Comparison of ENCODE assay signal across 10 cellular contexts in the genomic region with DNA sequence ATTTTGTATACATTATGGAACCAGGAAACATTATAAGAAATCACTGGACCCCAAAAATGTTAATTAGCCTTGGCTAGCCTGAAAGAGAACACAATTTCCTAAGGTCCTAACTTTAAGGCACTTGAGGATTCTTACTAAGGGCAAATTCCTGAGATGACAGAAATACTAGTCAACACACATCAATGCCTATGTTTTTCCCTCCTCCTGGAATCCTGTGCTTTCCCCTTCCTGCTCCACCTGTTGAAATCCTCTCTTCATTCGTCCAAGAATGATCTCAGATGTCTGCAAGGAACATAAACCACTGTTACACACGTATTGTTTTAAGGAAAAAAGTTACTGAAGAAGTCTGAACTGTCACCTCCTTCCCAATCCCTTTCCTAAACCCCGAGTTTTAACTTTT. TPM values are rescaled to one million over a fixed set of nuclear protein-coding genes. Genes with fewer than 3 reads are reported as not detected.
DNase-seq lines count a peak whose midpoint lies in the region; ATAC-seq, FAIRE-seq and TF ChIP-seq lines count a peak whose summit lies in the region.
"Had no signal": no experiment of that assay in that cellular context is flagged by ENCODE, and none has a peak within 500 bp of the region (broad histone marks: within the 10 kb centered on the region; RNA-seq: fewer than 3 reads in every experiment).

No MANE protein-coding gene starts in this region.

- H3K36me3 Mint-ChIP-seq in WTC11: peaks cover 13% of the 10 kb centered on the region

- TF ChIP-seq EP300 in A549 (IDR thresholded peaks at IDR 0.05) (no peak), sigmoid colon (IDR thresholded peaks at IDR 0.05) (no peak)

- no peak for TF ChIP-seq RAD21 in A549 (conservative IDR thresholded peaks at IDR 0.05 in 1 of 2, IDR thresholded peaks at IDR 0.05 in 1 of 2)

- H3K9me3 Mint-ChIP-seq in WTC11: peaks cover 13% of the 10 kb centered on the region

- no peaks in the 10 kb centered on the region for H3F3A ChIP-seq in GM23248 (ENCODE audit: insufficient read depth)

- no peak overlapping the region for H2AFZ ChIP-seq in GM23248

- H3K27me3 ChIP-seq in GM23248 (replicated peaks; ENCODE audit: insufficient read depth) (no peaks in the 10 kb centered on the region), sigmoid colon (no peaks in the 10 kb centered on the region)

- H3K27me3 Mint-ChIP-seq in WTC11 (ENCODE audit: low read depth): no peaks in the 10 kb centered on the region; the same call in 1 of the 2 replicates
- H3K27me3 Mint-ChIP-seq: activated naive CD4-positive, alpha-beta T cell treated with anti-CD3 and anti-CD28 coated beads, Interleukin-2, amount 10 ng/mL, durations not matched to agents 7 days and 5 days had no signal

- DNase-seq in A549 (ENCODE audit: low read depth in 1 of 2, low spot score in 1 of 2): peak in 1 of 2 experiments; percentile 27
- DNase-seq in GM23248: peak; percentile 12
- no peak for DNase-seq in WTC11 (ENCODE audit: low spot score)
- peak; percentile 14 for DNase-seq in iris pigment epithelial cell (ENCODE audit: low read depth)
- DNase-seq in activated CD4-positive, alpha-beta T cell treated with anti-CD3 and anti-CD28 coated beads for 48 hours: no peak
- no peak for DNase-seq in sigmoid colon
- DNase-seq: activated naive CD4-positive, alpha-beta T cell treated with anti-CD3 and anti-CD28 coated beads, Interleukin-2, amount 10 ng/mL, durations not matched to agents 7 days and 5 days had no signal

- peak overlapping the region; percentile 47 for H3K4me2 ChIP-seq in A549
- no peak overlapping the region for H3K4me2 ChIP-seq in GM23248 (ENCODE audit: unreplicated experiment)

- TF ChIP-seq CTCF in A549 (IDR thresholded peaks at IDR 0.05) (no peak), WTC11 (IDR thresholded peaks at IDR 0.05) (no peak), sigmoid colon (IDR thresholded peaks at IDR 0.05) (no peak)

- H3K27ac ChIP-seq in A549 (no peak overlapping the region), GM23248 (no peak overlapping the region), sigmoid colon (no peak overlapping the region)

- H3K9ac ChIP-seq in GM23248: no peak overlapping the region

- H3K4me1 Mint-ChIP-seq in WTC11: peaks cover 18% of the 10 kb centered on the region

- no peak overlapping the region for H3K4me3 Mint-ChIP-seq in WTC11
- H3K4me3 Mint-ChIP-seq: activated naive CD4-positive, alpha-beta T cell treated with anti-CD3 and anti-CD28 coated beads, Interleukin-2, amount 10 ng/mL, durations not matched to agents 7 days and 5 days had no signal

- H4K20me1 ChIP-seq in GM23248 (ENCODE audit: insufficient read depth): no peaks in the 10 kb centered on the region

- 0 out of 2 replicates have a peak overlapping the region, but pooled peaks have one; percentile 39 for H3K27ac Mint-ChIP-seq in WTC11

- POLR2A ChIA-PET in A549 (lab: Yijun Ruan, JAX): no interaction called here
- POLR2A ChIA-PET in WTC11 (lab: Charles Lee): no interaction called here

- CTCF ChIA-PET in A549 (lab: Yijun Ruan, JAX) (no interaction called here), WTC11 (lab: Charles Lee) (interaction anchor here (1.0 kb wide), 1 partner anchor 9 kb away, joined by 6 read pairs; no protein-coding TSS in a partner anchor)

- intact Hi-C loops in sigmoid colon (cut with DNase I): no loop called here

- no peak overlapping the region for H3K4me3 ChIP-seq in A549
- no peak overlapping the region for H3K4me3 ChIP-seq in GM23248
- no peak overlapping the region for H3K4me3 ChIP-seq in sigmoid colon

- H3K36me3 ChIP-seq in GM23248 (ENCODE audit: low read depth) (no peaks in the 10 kb centered on the region), sigmoid colon (no peaks in the 10 kb centered on the region)

- WGBS in A549 (ENCODE audit: missing lambda C conversion rate): 9% methylated on average over 3 of the region's 3 CpGs
- 33 to 34% methylated on average over 3 of the region's 3 CpGs for WGBS in GM23248 (ENCODE audit: low coverage in 1 of 2, low lambda C conversion rate in 2 of 2, missing lambda C conversion rate in 2 of 2), 2 experiments
- 50 to 70% methylated on average over 3 of the region's 3 CpGs for WGBS in sigmoid colon, 2 donors

- ATAC-seq in A549: peak; percentile 59 to 63; a peak in 5 of 6 replicates
- ATAC-seq in WTC11: peak; percentile 66
- no peak for ATAC-seq in HG02840 (IDR thresholded peaks at IDR 0.05; ENCODE audit: low FRiP score, unreplicated experiment)
- no peak for ATAC-seq in HG03571 (IDR thresholded peaks at IDR 0.05; ENCODE audit: unreplicated experiment)
- ATAC-seq: Panc1 had no signal

- no peaks in the 10 kb centered on the region for H3K79me2 ChIP-seq in GM23248 (ENCODE audit: insufficient read depth)

- no peak for FAIRE-seq in A549 (lab: Jason Lieb, UNC)

- H3K4me1 ChIP-seq in A549: peaks cover 15% of the 10 kb centered on the region
- peaks cover 14% of the 10 kb centered on the region for H3K4me1 ChIP-seq in GM23248 (ENCODE audit: insufficient read depth)
- peaks cover 0 to 9% (median 0%) of the 10 kb centered on the region in 4 donors for H3K4me1 ChIP-seq in sigmoid colon

- H3K9me3 ChIP-seq in A549: no peaks in the 10 kb centered on the region
- H3K9me3 ChIP-seq in GM23248 (ENCODE audit: low read depth): no peaks in the 10 kb centered on the region
- no peaks in the 10 kb centered on the region for H3K9me3 ChIP-seq in sigmoid colon

- TF ChIP-seq POLR2A in A549 (IDR thresholded peaks at IDR 0.05; ENCODE audit: low read length) (no peak), sigmoid colon (IDR thresholded peaks at IDR 0.05) (no peak)

- in situ Hi-C loops in GM23248 (cut with MboI): no loop called here

- H3K9me2 ChIP-seq in GM23248 (ENCODE audit: insufficient read depth): no peaks in the 10 kb centered on the region

TF ChIP-seq in A549, 52 proteins besides CTCF, POLR2A, EP300 and RAD21:
- TF ChIP-seq, protein P1, sequence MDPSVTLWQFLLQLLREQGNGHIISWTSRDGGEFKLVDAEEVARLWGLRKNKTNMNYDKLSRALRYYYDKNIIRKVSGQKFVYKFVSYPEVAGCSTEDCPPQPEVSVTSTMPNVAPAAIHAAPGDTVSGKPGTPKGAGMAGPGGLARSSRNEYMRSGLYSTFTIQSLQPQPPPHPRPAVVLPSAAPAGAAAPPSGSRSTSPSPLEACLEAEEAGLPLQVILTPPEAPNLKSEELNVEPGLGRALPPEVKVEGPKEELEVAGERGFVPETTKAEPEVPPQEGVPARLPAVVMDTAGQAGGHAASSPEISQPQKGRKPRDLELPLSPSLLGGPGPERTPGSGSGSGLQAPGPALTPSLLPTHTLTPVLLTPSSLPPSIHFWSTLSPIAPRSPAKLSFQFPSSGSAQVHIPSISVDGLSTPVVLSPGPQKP (IDR thresholded peaks at IDR 0.05; ENCODE audit: low read depth, low read length): no peak
- TF ChIP-seq PHF8 (IDR thresholded peaks at IDR 0.05; ENCODE audit: borderline replicate concordance, low read depth) (no peak), RFX5 (IDR thresholded peaks at IDR 0.05) (no peak), JUNB (IDR thresholded peaks at IDR 0.05) (no peak)

TF ChIP-seq in WTC11, 78 proteins besides CTCF, POLR2A, EP300 and RAD21 (continues in another document):
- TF ChIP-seq, protein P2, sequence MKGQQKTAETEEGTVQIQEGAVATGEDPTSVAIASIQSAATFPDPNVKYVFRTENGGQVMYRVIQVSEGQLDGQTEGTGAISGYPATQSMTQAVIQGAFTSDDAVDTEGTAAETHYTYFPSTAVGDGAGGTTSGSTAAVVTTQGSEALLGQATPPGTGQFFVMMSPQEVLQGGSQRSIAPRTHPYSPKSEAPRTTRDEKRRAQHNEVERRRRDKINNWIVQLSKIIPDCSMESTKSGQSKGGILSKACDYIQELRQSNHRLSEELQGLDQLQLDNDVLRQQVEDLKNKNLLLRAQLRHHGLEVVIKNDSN (CRISPR knock-in tag; IDR thresholded peaks at IDR 0.05): no peak
- TF ChIP-seq ZNF396 (CRISPR knock-in tag; IDR thresholded peaks at IDR 0.05; ENCODE audit: borderline replicate concordance): no peak
- TF ChIP-seq HMGA2 (CRISPR knock-in tag; IDR thresholded peaks at IDR 0.05): no peak
- TF ChIP-seq, protein P3, sequence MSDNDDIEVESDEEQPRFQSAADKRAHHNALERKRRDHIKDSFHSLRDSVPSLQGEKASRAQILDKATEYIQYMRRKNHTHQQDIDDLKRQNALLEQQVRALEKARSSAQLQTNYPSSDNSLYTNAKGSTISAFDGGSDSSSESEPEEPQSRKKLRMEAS (CRISPR knock-in tag; IDR thresholded peaks at IDR 0.05): no peak
- TF ChIP-seq, protein P4, sequence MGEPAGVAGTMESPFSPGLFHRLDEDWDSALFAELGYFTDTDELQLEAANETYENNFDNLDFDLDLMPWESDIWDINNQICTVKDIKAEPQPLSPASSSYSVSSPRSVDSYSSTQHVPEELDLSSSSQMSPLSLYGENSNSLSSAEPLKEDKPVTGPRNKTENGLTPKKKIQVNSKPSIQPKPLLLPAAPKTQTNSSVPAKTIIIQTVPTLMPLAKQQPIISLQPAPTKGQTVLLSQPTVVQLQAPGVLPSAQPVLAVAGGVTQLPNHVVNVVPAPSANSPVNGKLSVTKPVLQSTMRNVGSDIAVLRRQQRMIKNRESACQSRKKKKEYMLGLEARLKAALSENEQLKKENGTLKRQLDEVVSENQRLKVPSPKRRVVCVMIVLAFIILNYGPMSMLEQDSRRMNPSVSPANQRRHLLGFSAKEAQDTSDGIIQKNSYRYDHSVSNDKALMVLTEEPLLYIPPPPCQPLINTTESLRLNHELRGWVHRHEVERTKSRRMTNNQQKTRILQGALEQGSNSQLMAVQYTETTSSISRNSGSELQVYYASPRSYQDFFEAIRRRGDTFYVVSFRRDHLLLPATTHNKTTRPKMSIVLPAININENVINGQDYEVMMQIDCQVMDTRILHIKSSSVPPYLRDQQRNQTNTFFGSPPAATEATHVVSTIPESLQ (CRISPR knock-in tag; IDR thresholded peaks at IDR 0.05): no peak

RNA-seq across cellular contexts. Expression of a gene that starts 21.2 kb away (rescaled TPM):
- polyA plus RNA-seq in A549 (2011; rRNA removed) (91.4 and 130 TPM in 2 replicates), A549 (2017; fragmentation: RNase III; extraction: RNeasy Plus Mini Kit Qiagen cat#74134 plus additional on column Dnase treatment) (83.8 to 97.9 TPM (median 91.7 TPM) in 3 replicates), GM23248 (2016; fragmentation: Nextera tagmentation; extraction: Ambion mirVana) (109 and 111 TPM in 2 replicates), sigmoid colon (10 to 100 TPM; 31.4 to 45.5 (median 34.8) TPM)
- 33.9 and 42.8 TPM in 2 replicates for polyA plus RNA-seq in A549 (2012; cell fraction: cytosol; rRNA removed)
- 17.0 and 21.6 TPM in 2 replicates for polyA plus RNA-seq in A549 (2012; cell fraction: nucleus; rRNA removed)
- 58.2 and 63.9 TPM in 2 replicates for polyA minus RNA-seq in A549 (2011; rRNA and poly(A)+ RNA removed)
- 121 and 144 TPM in 2 replicates for total RNA-seq in GM23248 (2014; rRNA removed; shearing (Covaris generic))
- total RNA-seq in WTC11 (2021) (80.9 to 95.5 TPM (median 91.7 TPM) in 3 replicates), sigmoid colon (10 to 100 TPM; 77.3 to 95.6 (median 81.5) TPM)

Comparison
In these comparisons a context has a peak if more than half of its experiments do, and no peak if none do; other contexts are left out.
1. ATAC-seq: peak in A549 (2 of 2) and WTC11 (single experiment); none in HG02840 (single experiment) and HG03571 (single experiment).
2. DNase-seq: peak in GM23248 (single experiment) and iris pigment epithelial cell (single experiment); none in WTC11 (single experiment), activated CD4-positive, alpha-beta T cell treated with anti-CD3 and anti-CD28 coated beads for 48 hours (single experiment) and sigmoid colon (single experiment).